8 cellular contexts compared by ENCODE assay signal in the genomic region with DNA sequence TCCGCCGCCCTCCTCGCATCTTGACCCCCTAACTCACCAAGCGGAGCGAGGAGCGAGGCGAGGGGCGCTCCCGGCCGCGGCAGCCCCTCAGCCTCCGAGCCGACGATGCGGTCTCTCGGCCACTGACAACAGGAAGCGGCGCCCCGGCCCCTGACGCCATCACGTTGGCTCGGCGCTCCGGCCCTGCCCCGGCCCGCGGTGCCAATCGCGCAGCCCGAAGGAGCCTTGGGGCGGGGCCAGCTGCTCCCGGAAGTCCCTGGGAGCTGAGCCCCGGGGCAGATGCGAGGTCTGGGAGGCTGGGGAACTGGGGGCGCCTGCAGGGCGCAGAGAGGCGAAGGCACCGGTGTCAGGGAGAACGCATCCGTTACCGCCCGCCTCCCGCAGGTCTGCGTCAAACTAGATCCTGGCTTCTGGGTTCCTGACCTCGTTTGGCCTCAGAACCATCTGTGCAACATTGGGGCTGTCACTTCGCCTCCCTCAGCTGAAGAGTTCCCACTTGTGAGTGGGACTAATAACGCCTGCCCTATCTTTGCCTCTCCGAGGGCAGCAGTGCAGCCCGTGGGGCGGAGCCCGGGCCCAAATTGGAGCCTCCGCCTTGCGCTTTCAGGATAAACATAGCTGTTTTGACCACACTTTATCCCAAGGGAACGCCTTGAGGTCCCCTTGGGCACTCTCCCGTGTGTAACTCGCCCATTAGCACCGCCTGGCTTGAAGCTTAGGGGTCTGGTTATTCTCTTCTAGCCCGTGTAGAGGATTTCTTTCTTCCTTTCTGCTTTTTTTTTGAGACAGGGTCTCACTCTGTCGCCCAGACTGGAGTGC. TPM values are rescaled to one million over a fixed set of nuclear protein-coding genes. Genes with fewer than 3 reads are reported as not detected.
DNase-seq lines count a peak whose midpoint lies in the region; ATAC-seq and TF ChIP-seq lines count a peak whose summit lies in the region.
"Not testable (repeated sequence)": the region's sequence is repeated elsewhere in the genome, so short reads cannot be mapped to it uniquely, and the experiment has no call there.

PLEKHM1 (minus strand) TSS at position 107 of the 819 bp plus-strand sequence. CDS start 8,237 bp downstream, outside the sequence.

- peaks cover 21% of the 10 kb centered on the region for H3K4me1 Mint-ChIP-seq in activated T-cell treated with anti-CD3 and anti-CD28 coated beads, Interleukin-2, amount 50 U/mL, for 4 hours (ENCODE audit: low read depth)

- H3K27ac ChIP-seq in Peyer's patch, result peak within 1 kb of the TSS; percentile 89 to 94 (median 90)
- H3K27ac ChIP-seq in esophagus (ENCODE audit: low read depth in 2 of 2, low read length in 1 of 2), result peak within 1 kb of the TSS; percentile 87 to 92
- peak within 1 kb of the TSS; percentile 76 to 79 for H3K27ac ChIP-seq in mucosa of rectum (ENCODE audit: low read depth in 2 of 2, low read length in 2 of 2)

- TF ChIP-seq CTCF in Peyer's patch (IDR thresholded peaks at IDR 0.05), result not testable (repeated sequence)

- H3K9ac ChIP-seq in mucosa of rectum (ENCODE audit: low read depth in 1 of 2, low read length in 2 of 2), result peak within 1 kb of the TSS; percentile 72 to 83

- not testable (repeated sequence) for H3K9me3 ChIP-seq in Peyer's patch; esophagus (ENCODE audit: control insufficient read depth in 2 of 2, insufficient read depth in 1 of 2, low read depth in 1 of 2, low read length in 1 of 2); mucosa of rectum (ENCODE audit: control insufficient read depth in 2 of 2, low read length in 2 of 2)

- 1% methylated on average over 38 to 55 of the region's 59 CpGs for WGBS in esophagus, 2 donors

- H3K36me3 Mint-ChIP-seq in activated T-cell treated with anti-CD3 and anti-CD28 coated beads, Interleukin-2, amount 50 U/mL, for 4 hours (ENCODE audit: insufficient read depth), result not testable (repeated sequence)

- not testable (repeated sequence) for H3K27me3 ChIP-seq in Peyer's patch; esophagus (ENCODE audit: control insufficient read depth in 1 of 2, insufficient read depth in 2 of 2, low read length in 2 of 2); mucosa of rectum (ENCODE audit: control insufficient read depth in 2 of 2, insufficient read depth in 2 of 2, low read length in 2 of 2)

- H3K36me3 ChIP-seq in Peyer's patch; esophagus (ENCODE audit: control insufficient read depth in 2 of 2, insufficient read depth in 2 of 2, low read length in 1 of 2); mucosa of rectum (ENCODE audit: control insufficient read depth in 2 of 2, insufficient read depth in 2 of 2, low read length in 2 of 2): not testable (repeated sequence)

- H3K4me3 ChIP-seq in Jurkat, Clone E6-1 (ENCODE audit: low read length), result peak within 1 kb of the TSS; percentile 60
- H3K4me3 ChIP-seq in Peyer's patch, result peak within 1 kb of the TSS; percentile 64 to 85 (median 76)
- H3K4me3 ChIP-seq in esophagus (ENCODE audit: low read depth in 1 of 2, low read length in 2 of 2), result peak within 1 kb of the TSS; percentile 60 to 71
- H3K4me3 ChIP-seq in mucosa of rectum (ENCODE audit: low read length in 2 of 2), result peak within 1 kb of the TSS; percentile 64 to 69

- not testable (repeated sequence) for H3K9me3 Mint-ChIP-seq in activated T-cell treated with anti-CD3 and anti-CD28 coated beads, Interleukin-2, amount 50 U/mL, for 4 hours

- peak; percentile 89 to 92 for TF ChIP-seq POLR2A in Peyer's patch (IDR thresholded peaks at IDR 0.05)

- peak; percentile 92 for DNase-seq in DMS53 (lab: John Stamatoyannopoulos, UW)
- DNase-seq in Jurkat, Clone E6-1 (ENCODE audit: low read depth, low spot score), result peak; percentile 50
- DNase-seq in Peyer's patch, result peak; percentile 85 to 95 (median 90)
- DNase-seq in activated T-cell treated with anti-CD3 and anti-CD28 coated beads, Interleukin-2, amount 50 U/mL, for 4 hours, result peak; percentile 69
- DNase-seq in stimulated activated CD8-positive, alpha-beta memory T cell treated with anti-CD3 and anti-CD28 coated beads, Interleukin-4, amount 100 ng/mL, for 24 hours (ENCODE audit: low read depth), result peak; percentile 79

- peak; percentile 90 for ATAC-seq in GM21717 (IDR thresholded peaks at IDR 0.05; ENCODE audit: unreplicated experiment)
- peak; percentile 99 for ATAC-seq in activated T-cell treated with anti-CD3 and anti-CD28 coated beads, Interleukin-2, amount 50 U/mL, for 4 hours

- peaks cover 0 to 16% (median 2%) of the 10 kb centered on the region in 4 donors for H3K4me1 ChIP-seq in Peyer's patch
- H3K4me1 ChIP-seq in esophagus (ENCODE audit: control insufficient read depth in 2 of 2, insufficient read depth in 2 of 2, low read length in 1 of 2); mucosa of rectum (ENCODE audit: control insufficient read depth in 2 of 2, insufficient read depth in 2 of 2, low read length in 2 of 2): not testable (repeated sequence)

- peak within 1 kb of the TSS; percentile 86 for H3K4me3 Mint-ChIP-seq in activated T-cell treated with anti-CD3 and anti-CD28 coated beads, Interleukin-2, amount 50 U/mL, for 4 hours

- not testable (repeated sequence) for H3K27me3 Mint-ChIP-seq in activated T-cell treated with anti-CD3 and anti-CD28 coated beads, Interleukin-2, amount 50 U/mL, for 4 hours (ENCODE audit: low read depth)

RNA-seq across cellular contexts. Expression of gene PLEKHM1, which starts in this region (rescaled TPM):
- polyA plus RNA-seq in Jurkat, Clone E6-1 (2012; ENCODE audit: insufficient read depth, insufficient read length), result 21.0 TPM
- total RNA-seq in Peyer's patch, result 100 to 1,000 TPM in 1 of 4 donors, 10 to 100 TPM in 3; 45.4 to 130 (median 71.7) TPM
- total RNA-seq in activated T-cell treated with anti-CD3 and anti-CD28 coated beads, Interleukin-2, amount 50 U/mL, for 4 hours, result 10 to 100 TPM; 26.2 to 32.4 (median 28.6) TPM
- 10 to 100 TPM; 43.9 to 80.4 TPM for polyA plus RNA-seq in esophagus

Comparison
In these comparisons a context has a peak if more than half of its experiments do, and no peak if none do; other contexts are left out.
1. Peak in every context shown above with its lines: DNase-seq, ATAC-seq, H3K4me3 ChIP-seq and H3K27ac ChIP-seq.